16 cellular contexts compared by ENCODE assay signal in the genomic region with DNA sequence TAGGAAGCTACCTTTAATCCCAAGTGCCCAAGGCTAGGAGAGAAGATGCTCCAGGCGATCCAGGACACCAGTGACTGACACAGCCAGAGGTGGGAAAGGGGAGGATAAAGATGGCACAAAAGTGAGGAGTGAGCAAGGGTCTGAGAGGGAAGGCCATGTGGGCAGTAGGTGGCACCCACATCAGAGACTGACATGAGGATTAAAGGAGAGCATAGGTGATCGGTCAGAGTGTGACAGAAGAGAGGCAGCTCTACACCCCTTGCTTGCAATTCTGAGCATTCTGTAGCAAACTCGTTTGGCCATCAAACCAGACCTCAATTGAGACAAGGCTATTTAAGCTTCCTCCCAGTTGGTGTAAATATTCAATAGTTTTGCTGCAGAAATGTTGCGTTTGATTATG. TPM values are rescaled to one million over a fixed set of nuclear protein-coding genes. Genes with fewer than 3 reads are reported as not detected.
DNase-seq lines count a peak whose midpoint lies in the region; ATAC-seq and TF ChIP-seq lines count a peak whose summit lies in the region.
"Had no signal": no experiment of that assay in that cellular context is flagged by ENCODE, and none has a peak within 500 bp of the region (broad histone marks: within the 10 kb centered on the region; RNA-seq: fewer than 3 reads in every experiment).

No MANE protein-coding gene starts in this region.

- intact Hi-C loops in sciatic nerve (cut with DNase I): no loop called here

- peaks cover 51% of the 10 kb centered on the region for H3K4me1 Mint-ChIP-seq in T-helper 1 cell treated with Interleukin-12 subunit alpha and Interleukin-12 subunit beta and Interleukin-4 antibody, amounts not matched to agents 30 μg/mL and 1 μg/mL, for 36 hours (ENCODE audit: low read depth)
- H3K4me1 Mint-ChIP-seq in activated T-cell treated with anti-CD3 and anti-CD28 coated beads, Interleukin-2, amount 50 U/mL, for 72 hours (ENCODE audit: low read depth): peaks cover 83% of the 10 kb centered on the region

- DNase-seq in T-helper 1 cell (no peak), sciatic nerve (ENCODE audit: low spot score) (peak; percentile 2), DMS79 (lab: John Stamatoyannopoulos, UW) (no peak), NCI-H2081 treated with DMSO at 0.1 percent for 48 hours (lab: John Stamatoyannopoulos, UW) (no peak)
- no peak for DNase-seq in activated T-cell treated with anti-CD3 and anti-CD28 coated beads, Interleukin-2, amount 50 U/mL, for 72 hours
- DNase-seq: 8988T; activated CD4-positive, CD25-positive, alpha-beta regulatory T cell treated with anti-CD3 and anti-CD28 coated beads, Interleukin-2, amount 50 U/mL, for 72 hours; amniotic stem cell; hypothalamus; occipital lobe had no signal

- H3K27me3 Mint-ChIP-seq in T-helper 1 cell treated with Interleukin-12 subunit alpha and Interleukin-12 subunit beta and Interleukin-4 antibody, amounts not matched to agents 30 μg/mL and 1 μg/mL, for 36 hours (ENCODE audit: low read depth): no peaks in the 10 kb centered on the region
- no peaks in the 10 kb centered on the region for H3K27me3 Mint-ChIP-seq in activated T-cell treated with anti-CD3 and anti-CD28 coated beads, Interleukin-2, amount 50 U/mL, for 72 hours (ENCODE audit: low read depth)

- H3K36me3 Mint-ChIP-seq in T-helper 1 cell treated with Interleukin-12 subunit alpha and Interleukin-12 subunit beta and Interleukin-4 antibody, amounts not matched to agents 30 μg/mL and 1 μg/mL, for 36 hours (ENCODE audit: low read depth): peaks cover 28% of the 10 kb centered on the region
- H3K36me3 Mint-ChIP-seq in activated T-cell treated with anti-CD3 and anti-CD28 coated beads, Interleukin-2, amount 50 U/mL, for 72 hours (ENCODE audit: insufficient read depth in 2 of 2): peaks cover 9 to 20% of the 10 kb centered on the region in 2 donors

- peak; percentile 35 to 39 for ATAC-seq in activated T-cell treated with anti-CD3 and anti-CD28 coated beads, Interleukin-2, amount 50 U/mL, for 72 hours (replicated peaks in 1 of 2)
- ATAC-seq in sciatic nerve: no peak
- ATAC-seq in GM19351 (IDR thresholded peaks at IDR 0.05; ENCODE audit: unreplicated experiment): no peak
- ATAC-seq: SK-N-SH treated with all-trans-retinoic acid at 6 μM for 48 hours had no signal

- in situ Hi-C loops in GM18951 (cut with MboI; ENCODE audit: low sequenced_read_pairs, unreplicated experiment): no loop called here

- H3K9me3 Mint-ChIP-seq in T-helper 1 cell treated with Interleukin-12 subunit alpha and Interleukin-12 subunit beta and Interleukin-4 antibody, amounts not matched to agents 30 μg/mL and 1 μg/mL, for 36 hours: no peaks in the 10 kb centered on the region
- no peaks in the 10 kb centered on the region for H3K9me3 Mint-ChIP-seq in activated T-cell treated with anti-CD3 and anti-CD28 coated beads, Interleukin-2, amount 50 U/mL, for 72 hours
- H3K9me3 Mint-ChIP-seq: dendritic cell treated with granulocyte-macrophage colony-stimulating factor and Interleukin-4, amounts not matched to agents 40 ng/mL and 50 ng/mL, for 4 days had no signal

- H3K27ac Mint-ChIP-seq in T-helper 1 cell treated with Interleukin-12 subunit alpha and Interleukin-12 subunit beta and Interleukin-4 antibody, amounts not matched to agents 30 μg/mL and 1 μg/mL, for 36 hours: peak overlapping the region; percentile 88
- peak overlapping the region; percentile 91 for H3K27ac Mint-ChIP-seq in activated T-cell treated with anti-CD3 and anti-CD28 coated beads, Interleukin-2, amount 50 U/mL, for 72 hours
- H3K27ac Mint-ChIP-seq: dendritic cell treated with granulocyte-macrophage colony-stimulating factor and Interleukin-4, amounts not matched to agents 40 ng/mL and 50 ng/mL, for 4 days had no signal

- peak; percentile 45 for TF ChIP-seq POLR2A in GM18951 (IDR thresholded peaks at IDR 0.05; ENCODE audit: extremely low read depth, insufficient read depth, insufficient read length)

- H3K4me3 Mint-ChIP-seq in T-helper 1 cell treated with Interleukin-12 subunit alpha and Interleukin-12 subunit beta and Interleukin-4 antibody, amounts not matched to agents 30 μg/mL and 1 μg/mL, for 36 hours: peak overlapping the region; percentile 81
- peak overlapping the region; percentile 94 to 99 for H3K4me3 Mint-ChIP-seq in activated T-cell treated with anti-CD3 and anti-CD28 coated beads, Interleukin-2, amount 50 U/mL, for 72 hours
- H3K4me3 Mint-ChIP-seq: dendritic cell treated with granulocyte-macrophage colony-stimulating factor and Interleukin-4, amounts not matched to agents 40 ng/mL and 50 ng/mL, for 4 days had no signal

RNA-seq across cellular contexts. Expression of a gene that starts 0.7 kb away (rescaled TPM):
- 10 to 100 TPM; 53.1 to 90.5 TPM for total RNA-seq in activated T-cell treated with anti-CD3 and anti-CD28 coated beads, Interleukin-2, amount 50 U/mL, for 72 hours
- 0.58 TPM for total RNA-seq in sciatic nerve
- total RNA-seq: skeletal muscle tissue had no signal

RNA-seq across cellular contexts. Expression of a gene that starts 7.8 kb away (rescaled TPM):
- 10 to 100 TPM; 26.0 to 29.6 TPM for total RNA-seq in activated T-cell treated with anti-CD3 and anti-CD28 coated beads, Interleukin-2, amount 50 U/mL, for 72 hours
- 23.5 TPM for total RNA-seq in sciatic nerve

RNA-seq across cellular contexts. Expression of a gene that starts 26.4 kb away (rescaled TPM):
- total RNA-seq in activated T-cell treated with anti-CD3 and anti-CD28 coated beads, Interleukin-2, amount 50 U/mL, for 72 hours: 10 to 100 TPM; 51.2 to 53.1 TPM
- total RNA-seq in sciatic nerve: 19.9 TPM

RNA-seq across cellular contexts. Expression of a gene that starts 49.0 kb away (rescaled TPM):
- 100 to 1,000 TPM; 170 to 179 TPM for total RNA-seq in activated T-cell treated with anti-CD3 and anti-CD28 coated beads, Interleukin-2, amount 50 U/mL, for 72 hours
- total RNA-seq in sciatic nerve: 117 TPM

RNA-seq across cellular contexts. Expression of a gene that starts 49.9 kb away (rescaled TPM):
- total RNA-seq in activated T-cell treated with anti-CD3 and anti-CD28 coated beads, Interleukin-2, amount 50 U/mL, for 72 hours: 100 to 1,000 TPM; 156 to 168 TPM
- 21.3 TPM for total RNA-seq in sciatic nerve

Comparison
In these comparisons a context has a peak if more than half of its experiments do, and no peak if none do; other contexts are left out.
1. ATAC-seq: peak in activated T-cell treated with anti-CD3 and anti-CD28 coated beads, Interleukin-2, amount 50 U/mL, for 72 hours (2 of 2); none in sciatic nerve (single experiment) and GM19351 (single experiment).
2. RNA of a gene that starts 0.7 kb away (total RNA-seq): 53.1 to 90.5 TPM in activated T-cell treated with anti-CD3 and anti-CD28 coated beads, Interleukin-2, amount 50 U/mL, for 72 hours; 0.58 TPM in sciatic nerve (single experiment); every median in the first group is over 10 times any median in the second.